8 cellular contexts compared by ENCODE assay signal in the genomic region with DNA sequence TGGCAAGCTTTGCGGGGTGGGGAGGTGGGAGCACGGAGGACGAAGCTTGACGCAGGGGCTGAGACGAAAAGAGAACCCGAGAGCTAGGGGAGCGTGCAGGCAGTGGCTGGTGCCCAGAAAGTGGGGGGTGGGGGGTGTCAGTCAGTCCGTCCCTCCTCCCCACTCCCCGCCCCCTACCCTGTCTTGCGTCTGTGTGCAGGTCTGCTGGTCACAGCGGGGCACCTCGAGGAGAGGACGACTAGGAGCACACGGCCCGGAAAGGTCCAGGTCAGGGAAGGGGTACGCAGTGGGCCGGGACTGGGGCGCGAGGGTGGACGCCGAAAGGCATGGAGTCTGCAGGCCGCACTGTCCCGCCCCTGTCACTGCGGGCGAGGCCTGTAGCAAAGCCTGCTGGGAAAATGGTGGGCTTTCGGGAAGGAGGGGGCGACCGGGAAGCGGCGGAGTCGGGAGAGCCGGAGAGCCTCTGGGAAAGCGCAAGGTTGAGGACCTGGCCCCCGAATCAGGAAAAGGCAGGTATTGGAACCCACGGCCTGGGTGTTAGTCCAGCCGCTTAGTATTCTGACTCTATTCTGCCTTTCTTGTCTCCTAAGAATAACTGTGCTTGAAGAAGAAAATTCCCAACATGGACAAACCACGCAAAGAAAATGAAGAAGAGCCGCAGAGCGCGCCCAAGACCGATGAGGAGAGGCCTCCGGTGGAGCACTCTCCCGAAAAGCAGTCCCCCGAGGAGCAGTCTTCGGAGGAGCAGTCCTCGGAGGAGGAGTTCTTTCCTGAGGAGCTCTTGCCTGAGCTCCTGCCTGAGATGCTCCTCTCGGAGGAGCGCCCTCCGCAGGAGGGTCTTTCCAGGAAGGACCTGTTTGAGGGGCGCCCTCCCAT. TPM values are rescaled to one million over a fixed set of nuclear protein-coding genes. Genes with fewer than 3 reads are reported as not detected.
A peak's percentile ranks its signal among the peaks of the same experiment; 100 is the strongest.
DNase-seq lines count a peak whose midpoint lies in the region; ATAC-seq, FAIRE-seq and TF ChIP-seq lines count a peak whose summit lies in the region.

No MANE protein-coding gene starts in this region.

- H3K9ac ChIP-seq in neuronal stem cell (ENCODE audit: low read depth, low read length, poor library complexity) = peak overlapping the region; percentile 91

- H2BK12ac ChIP-seq in neuronal stem cell (ENCODE audit: low read length) = no peak overlapping the region

- peaks cover 17% of the 10 kb centered on the region for H3K4me1 Mint-ChIP-seq in activated naive CD8-positive, alpha-beta T cell (ENCODE audit: low read depth)
- peaks cover 4% of the 10 kb centered on the region for H3K4me1 Mint-ChIP-seq in glutamatergic neuron (ENCODE audit: low read depth, unreplicated experiment)

- CTCF ChIA-PET in A549 (lab: Yijun Ruan, JAX) = interaction anchor here (0.6 to 2.9 kb wide), 40 partner anchors 10 to 488 kb away, joined by 3 to 26 read pairs (median 4); partner anchors contain the start of genes MORF4L2 and TCEAL4

- H4K91ac ChIP-seq in neuronal stem cell (ENCODE audit: low read depth, low read length, poor library complexity) = no peak overlapping the region

- TF ChIP-seq POLR2A in A549 (IDR thresholded peaks at IDR 0.05; ENCODE audit: low read length) = peak; percentile 68

- POLR2A ChIA-PET in A549 (lab: Yijun Ruan, JAX) = interaction anchor here (0.6 to 2.3 kb wide), 13 partner anchors 9 to 186 kb away, joined by 3 to 23 read pairs (median 4); partner anchors contain the start of genes MORF4L2, TCEAL3 and TCEAL4

- no peaks in the 10 kb centered on the region for H3K79me1 ChIP-seq in neuronal stem cell (ENCODE audit: low read depth, low read length)

- H3K23ac ChIP-seq in neuronal stem cell (ENCODE audit: low read depth, low read length, poor library complexity) = no peak overlapping the region

- H3K18ac ChIP-seq in neuronal stem cell (ENCODE audit: low read length) = peak overlapping the region; percentile 93

- peak; percentile 92 to 95 for ATAC-seq in A549
- peak; percentile 44 for ATAC-seq in GM18498 (IDR thresholded peaks at IDR 0.05; ENCODE audit: unreplicated experiment)
- peak; percentile 1 for ATAC-seq in HG03469 (IDR thresholded peaks at IDR 0.05; ENCODE audit: unreplicated experiment)
- ATAC-seq in GM18870 (IDR thresholded peaks at IDR 0.05; ENCODE audit: unreplicated experiment) = no peak

- no peak overlapping the region for H2AK5ac ChIP-seq in neuronal stem cell (ENCODE audit: low read depth, low read length)

- H3K27me3 ChIP-seq in neuronal stem cell (ENCODE audit: control insufficient read depth in 3 of 3, insufficient read depth in 3 of 3, low read depth in 1 of 3, low read length in 3 of 3) = no peaks in the 10 kb centered on the region

- peak overlapping the region; percentile 97 for H3K27ac ChIP-seq in A549
- peak overlapping the region; percentile 95 for H3K27ac ChIP-seq in neuronal stem cell (replicated peaks; ENCODE audit: low read length)

- no peak overlapping the region for H3K4ac ChIP-seq in neuronal stem cell (ENCODE audit: low read length)

- H3K9me3 ChIP-seq in A549 (no peaks in the 10 kb centered on the region), neuronal stem cell (replicated peaks in 1 of 2; ENCODE audit: control insufficient read depth in 2 of 2, insufficient read depth in 1 of 2, low read depth in 1 of 2, low read length in 2 of 2) (no peaks in the 10 kb centered on the region)

- TF ChIP-seq CTCF in A549 (IDR thresholded peaks at IDR 0.05) = peak; percentile 85
- TF ChIP-seq CTCF in glutamatergic neuron (IDR thresholded peaks at IDR 0.05; ENCODE audit: partially characterized antibody, unreplicated experiment) = no peak

- H3K27me3 Mint-ChIP-seq in activated naive CD8-positive, alpha-beta T cell = no peaks in the 10 kb centered on the region
- peaks cover 6% of the 10 kb centered on the region for H3K27me3 Mint-ChIP-seq in glutamatergic neuron (ENCODE audit: unreplicated experiment)

- peaks cover 16% of the 10 kb centered on the region; the same call in 2 of the 3 replicates for H3K4me1 ChIP-seq in A549
- peaks cover 4% of the 10 kb centered on the region in 2 donors for H3K4me1 ChIP-seq in neuronal stem cell (ENCODE audit: control insufficient read depth in 2 of 2, insufficient read depth in 1 of 2, low read depth in 1 of 2, low read length in 2 of 2)

- no peak overlapping the region for H2BK15ac ChIP-seq in neuronal stem cell (ENCODE audit: low read length)

- H4K8ac ChIP-seq in neuronal stem cell (ENCODE audit: low read depth, low read length) = no peak overlapping the region

- peak overlapping the region; percentile 91 for H3K4me3 Mint-ChIP-seq in activated naive CD8-positive, alpha-beta T cell
- H3K4me3 Mint-ChIP-seq in glutamatergic neuron (ENCODE audit: unreplicated experiment) = peak overlapping the region; percentile 90

- DNase-seq in A549 (ENCODE audit: low read depth in 1 of 2, low spot score in 1 of 2) (peak; percentile 31 to 86), NCI-H82 (lab: John Stamatoyannopoulos, UW) (peak; percentile 87), glutamatergic neuron (peak; percentile 75), neuronal stem cell (ENCODE audit: low spot score) (peak; percentile 51)

- H2AFZ ChIP-seq in neuronal stem cell (ENCODE audit: low read length) = peak overlapping the region; percentile 86

- H3K4me3 ChIP-seq in A549 = peak overlapping the region; percentile 83
- peak overlapping the region; percentile 59 to 84 for H3K4me3 ChIP-seq in neuronal stem cell (ENCODE audit: low read length in 2 of 2)

- peak; percentile 58 to 61 for TF ChIP-seq RAD21 in A549 (conservative IDR thresholded peaks at IDR 0.05 in 1 of 2, IDR thresholded peaks at IDR 0.05 in 1 of 2)

- H3K4me2 ChIP-seq in A549 (peak overlapping the region; percentile 94), neuronal stem cell (ENCODE audit: insufficient read depth, low read length, poor library complexity, severe bottlenecking) (peak overlapping the region; percentile 48)

- no peaks in the 10 kb centered on the region for H3K36me3 ChIP-seq in neuronal stem cell (replicated peaks in 1 of 2; ENCODE audit: control insufficient read depth in 2 of 2, insufficient read depth in 2 of 2, low read length in 2 of 2)

- no peaks in the 10 kb centered on the region for H3K36me3 Mint-ChIP-seq in activated naive CD8-positive, alpha-beta T cell
- H3K36me3 Mint-ChIP-seq in glutamatergic neuron (ENCODE audit: unreplicated experiment) = no peaks in the 10 kb centered on the region

- no peak overlapping the region for H2BK120ac ChIP-seq in neuronal stem cell (ENCODE audit: low read depth, low read length)

- FAIRE-seq in A549 (lab: Jason Lieb, UNC) = no peak

- H3K14ac ChIP-seq in neuronal stem cell (ENCODE audit: low read length) = peak overlapping the region; percentile 38

- H2BK5ac ChIP-seq in neuronal stem cell (ENCODE audit: low read length) = no peak overlapping the region

- 2% methylated on average over 32 of the region's 50 CpGs for WGBS in A549 (ENCODE audit: missing lambda C conversion rate)
- WGBS in neuronal stem cell (ENCODE audit: extremely low coverage in 2 of 2, insufficient read length in 2 of 2, insufficient replicate concordance in 1 of 2), 2 donors = no CpG with 5 or more reads among the region's 50 CpGs

- H3K9me3 Mint-ChIP-seq in activated naive CD8-positive, alpha-beta T cell (ENCODE audit: low read depth) = no peaks in the 10 kb centered on the region
- no peaks in the 10 kb centered on the region for H3K9me3 Mint-ChIP-seq in glutamatergic neuron (ENCODE audit: unreplicated experiment)

- peak overlapping the region; percentile 86 for H3K27ac Mint-ChIP-seq in activated naive CD8-positive, alpha-beta T cell
- peak overlapping the region; percentile 85 for H3K27ac Mint-ChIP-seq in glutamatergic neuron (ENCODE audit: unreplicated experiment)

- no peak for TF ChIP-seq EP300 in A549 (IDR thresholded peaks at IDR 0.05)

TF ChIP-seq in A549, 52 proteins besides CTCF, POLR2A, EP300 and RAD21 (continues in another document):
- TF ChIP-seq KDM1A (IDR thresholded peaks at IDR 0.05; ENCODE audit: low read depth) = no peak
- TF ChIP-seq MAFK (IDR thresholded peaks at IDR 0.05; ENCODE audit: partially characterized antibody) = no peak
- no peak for TF ChIP-seq NR3C1 (IDR thresholded peaks at IDR 0.05)

RNA-seq across cellular contexts. Expression of gene TCEAL1, which starts 0.8 kb away (rescaled TPM):
- polyA plus RNA-seq in A549 (2011; rRNA removed) = 29.7 and 40.7 TPM in 2 replicates
- polyA plus RNA-seq in A549 (2012; cell fraction: cytosol; rRNA removed) = 18.1 and 18.9 TPM in 2 replicates
- polyA plus RNA-seq in A549 (2012; cell fraction: nucleus; rRNA removed) = 11.1 and 16.2 TPM in 2 replicates
- polyA plus RNA-seq in A549 (2017; fragmentation: RNase III; extraction: RNeasy Plus Mini Kit Qiagen cat#74134 plus additional on column Dnase treatment) = 35.1 to 42.1 TPM (median 40.5 TPM) in 3 replicates
- polyA minus RNA-seq in A549 (2011; rRNA and poly(A)+ RNA removed) = 2.9 and 3.1 TPM in 2 replicates
- 7.7 TPM for total RNA-seq in glutamatergic neuron (ENCODE audit: unreplicated experiment)
- polyA plus RNA-seq in neuronal stem cell (2013, experiment 1 of 2) = 12.9 TPM
- 13.6 TPM for polyA plus RNA-seq in neuronal stem cell (2013, experiment 2 of 2)

RNA-seq across cellular contexts. Expression of gene TCEAL3, which starts 21.8 kb away (rescaled TPM):
- polyA plus RNA-seq in A549 (2011; rRNA removed) (3.6 and 6.6 TPM in 2 replicates), A549 (2017; fragmentation: RNase III; extraction: RNeasy Plus Mini Kit Qiagen cat#74134 plus additional on column Dnase treatment) (18.8 to 24.0 TPM (median 23.9 TPM) in 3 replicates)
- 2.6 and 3.7 TPM in 2 replicates for polyA plus RNA-seq in A549 (2012; cell fraction: cytosol; rRNA removed)
- polyA plus RNA-seq in A549 (2012; cell fraction: nucleus; rRNA removed) = 0.48 and 1.2 TPM in 2 replicates
- 0.68 and 0.95 TPM in 2 replicates for polyA minus RNA-seq in A549 (2011; rRNA and poly(A)+ RNA removed)
- 9.0 TPM for total RNA-seq in glutamatergic neuron (ENCODE audit: unreplicated experiment)
- 26.0 TPM for polyA plus RNA-seq in neuronal stem cell (2013, experiment 1 of 2)
- 25.9 TPM for polyA plus RNA-seq in neuronal stem cell (2013, experiment 2 of 2)

RNA-seq across cellular contexts. Expression of gene TCEAL4, which starts 44.2 kb away (rescaled TPM):
- polyA plus RNA-seq in A549 (2011; rRNA removed) (35.2 and 57.2 TPM in 2 replicates), A549 (2017; fragmentation: RNase III; extraction: RNeasy Plus Mini Kit Qiagen cat#74134 plus additional on column Dnase treatment) (173 to 195 TPM (median 192 TPM) in 3 replicates)
- polyA plus RNA-seq in A549 (2012; cell fraction: cytosol; rRNA removed) = 18.8 and 23.9 TPM in 2 replicates
- 6.9 and 9.6 TPM in 2 replicates for polyA plus RNA-seq in A549 (2012; cell fraction: nucleus; rRNA removed)
- polyA minus RNA-seq in A549 (2011; rRNA and poly(A)+ RNA removed) = 9.0 and 9.8 TPM in 2 replicates
- 56.5 TPM for total RNA-seq in glutamatergic neuron (ENCODE audit: unreplicated experiment)
- 81.0 TPM for polyA plus RNA-seq in neuronal stem cell (2013, experiment 1 of 2)
- polyA plus RNA-seq in neuronal stem cell (2013, experiment 2 of 2) = 83.3 TPM

RNA-seq across cellular contexts. Expression of gene MORF4L2, which starts 57.0 kb away (rescaled TPM):
- polyA plus RNA-seq in A549 (2011; rRNA removed) (572 and 582 TPM in 2 replicates), A549 (2017; fragmentation: RNase III; extraction: RNeasy Plus Mini Kit Qiagen cat#74134 plus additional on column Dnase treatment) (482 to 521 TPM (median 493 TPM) in 3 replicates)
- polyA plus RNA-seq in A549 (2012; cell fraction: cytosol; rRNA removed) = 203 and 213 TPM in 2 replicates
- 126 and 251 TPM in 2 replicates for polyA plus RNA-seq in A549 (2012; cell fraction: nucleus; rRNA removed)
- 155 and 169 TPM in 2 replicates for polyA minus RNA-seq in A549 (2011; rRNA and poly(A)+ RNA removed)
- 409 TPM for total RNA-seq in glutamatergic neuron (ENCODE audit: unreplicated experiment)
- polyA plus RNA-seq in neuronal stem cell (2013, experiment 1 of 2) = 399 TPM
- polyA plus RNA-seq in neuronal stem cell (2013, experiment 2 of 2) = 411 TPM
